Comparison of ENCODE assay signal across 7 cellular contexts in the genomic region with DNA sequence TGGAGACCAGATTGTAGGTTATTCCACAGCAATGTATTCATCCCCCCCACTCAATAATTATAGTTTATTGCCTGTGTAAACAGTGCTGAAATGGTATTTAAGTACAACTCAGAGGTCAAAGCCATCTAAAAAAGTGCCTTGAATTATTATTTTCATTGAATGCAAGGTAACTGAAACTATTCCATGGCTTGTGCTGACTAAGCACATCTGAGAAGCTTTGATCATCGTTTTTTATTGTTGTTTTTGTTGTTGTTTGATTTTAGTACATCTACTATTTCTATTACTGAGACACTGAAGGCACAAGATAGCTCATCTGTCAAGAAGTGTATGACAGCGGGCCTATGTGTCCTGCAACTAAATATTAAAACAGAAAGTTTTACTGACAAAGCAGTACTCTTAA.
"Had no signal": no experiment of that assay in that cellular context is flagged by ENCODE, and none has a peak within 500 bp of the region (broad histone marks: within the 10 kb centered on the region; RNA-seq: fewer than 3 reads in every experiment).

No MANE protein-coding gene starts in this region.

- H3K4me3 ChIP-seq: GM23338, HAP-1 had no signal

- ATAC-seq: GM23338, HCT116 had no signal

- H3K9me3 ChIP-seq: HAP-1 had no signal

- H2AFZ ChIP-seq: GM23338 had no signal

- H3K27ac ChIP-seq: HL-60 had no signal

- H3K36me3 ChIP-seq: HAP-1 had no signal

- H3K4me1 ChIP-seq: HAP-1 had no signal

- H3K4me2 ChIP-seq: GM23338 had no signal

- DNase-seq: H7, HFFc6, KG1 had no signal
